Comparison of ENCODE assay signal across 10 cellular contexts in genomic region chr3:169196789-169197188, GRCh38.
"Had no signal": no experiment of that assay in that cellular context is flagged by ENCODE, and none has a peak within 500 bp of the region (broad histone marks: within the 10 kb centered on the region; RNA-seq: fewer than 3 reads in every experiment).

No MANE protein-coding gene starts in this region.

- H3K4me1 ChIP-seq: HAP-1 had no signal

- H3K9me3 ChIP-seq: HAP-1 had no signal

- FAIRE-seq: H54 had no signal

- H3K27ac ChIP-seq: GM23248 had no signal

- H3K4me3 ChIP-seq: GM23248, GM23338, HAP-1 had no signal

- ATAC-seq: GM23338, HCT116 had no signal

- H3K9ac ChIP-seq: GM23248 had no signal

- H3K36me3 ChIP-seq: HAP-1 had no signal

- DNase-seq: GM23248, GOT3, H7, H9, HCEC 1CT, HFFc6 had no signal

- H2AFZ ChIP-seq: GM23248, GM23338 had no signal

- H3K4me2 ChIP-seq: GM23338 had no signal
